ENCODE assay signal across 8 cellular contexts in genomic region chr9:114371986-114372917, GRCh38. TPM values are rescaled to one million over a fixed set of nuclear protein-coding genes. Genes with fewer than 3 reads are reported as not detected.
DNase-seq lines count a peak whose midpoint lies in the region; ATAC-seq, FAIRE-seq and TF ChIP-seq lines count a peak whose summit lies in the region.

No MANE protein-coding gene starts in this region.

- H3K27me3 ChIP-seq in WERI-Rb-1 (ENCODE audit: insufficient read depth, low read depth, severe bottlenecking), result no peaks in the 10 kb centered on the region
- H3K27me3 ChIP-seq in esophagus squamous epithelium, result no peaks in the 10 kb centered on the region

- H3K9me3 ChIP-seq in WERI-Rb-1 (ENCODE audit: severe bottlenecking) (no peaks in the 10 kb centered on the region), esophagus squamous epithelium (no peaks in the 10 kb centered on the region)

- peaks cover 91% of the 10 kb centered on the region for H3K4me1 Mint-ChIP-seq in stimulated activated effector memory CD8-positive, alpha-beta T cell treated with anti-CD3 and anti-CD28 coated beads, Interleukin-12 subunit alpha, Interleukin-12 subunit beta, amount 100 ng/mL, for 72 hours

- H3K27ac ChIP-seq in WERI-Rb-1 (peak overlapping the region; percentile 97), esophagus squamous epithelium (peak overlapping the region; percentile 50 to 83 (median 68))

- H3K27ac Mint-ChIP-seq in stimulated activated effector memory CD8-positive, alpha-beta T cell treated with anti-CD3 and anti-CD28 coated beads, Interleukin-12 subunit alpha, Interleukin-12 subunit beta, amount 100 ng/mL, for 72 hours, result peak overlapping the region; percentile 96

- FAIRE-seq in GM12892 (lab: Jason Lieb, UNC), result peak; percentile 92

- H3K4me3 ChIP-seq in WERI-Rb-1 (ENCODE audit: low read depth, low read length) (no peak overlapping the region), esophagus squamous epithelium (peak overlapping the region in 1 of 4 donors; percentile 21)

- H3K36me3 ChIP-seq in WERI-Rb-1 (peaks cover 67% of the 10 kb centered on the region), esophagus squamous epithelium (peaks cover 0 to 80% (median 15%) of the 10 kb centered on the region in 3 donors)

- peaks cover 100% of the 10 kb centered on the region for H3K36me3 Mint-ChIP-seq in stimulated activated effector memory CD8-positive, alpha-beta T cell treated with anti-CD3 and anti-CD28 coated beads, Interleukin-12 subunit alpha, Interleukin-12 subunit beta, amount 100 ng/mL, for 72 hours

- TF ChIP-seq CTCF in WERI-Rb-1 (IDR thresholded peaks at IDR 0.05; ENCODE audit: low read depth, low read length), result no peak
- TF ChIP-seq CTCF in esophagus squamous epithelium (IDR thresholded peaks at IDR 0.05), result no peak

- DNase-seq in GM12892 (ENCODE audit: insufficient read length) (no peak), WERI-Rb-1 (no peak), esophagus squamous epithelium (lab: John Stamatoyannopoulos, UW) (no peak), NCI-H510A (lab: John Stamatoyannopoulos, UW) (no peak)
- DNase-seq in stimulated activated effector memory CD8-positive, alpha-beta T cell treated with anti-CD3 and anti-CD28 coated beads, Interleukin-12 subunit alpha, Interleukin-12 subunit beta, amount 100 ng/mL, for 72 hours (ENCODE audit: low spot score in 2 of 2), result peak in 1 of 2 donors; percentile 72

- TF ChIP-seq POLR2A in GM12892 (IDR thresholded peaks at IDR 0.05; ENCODE audit: low read depth, low read length) (0 out of 2 replicates have a peak, but pooled peaks have one; percentile 20), esophagus squamous epithelium (IDR thresholded peaks at IDR 0.05) (peak in 1 of 4 donors; percentile 54)

- peak; percentile 22 for ATAC-seq in HG03432 (IDR thresholded peaks at IDR 0.05; ENCODE audit: unreplicated experiment)
- peak; percentile 59 for ATAC-seq in stimulated activated effector memory CD8-positive, alpha-beta T cell treated with anti-CD3 and anti-CD28 coated beads, Interleukin-12 subunit alpha, Interleukin-12 subunit beta, amount 100 ng/mL, for 72 hours
- no peak for ATAC-seq in GM18519 (IDR thresholded peaks at IDR 0.05; ENCODE audit: low FRiP score, unreplicated experiment)
- ATAC-seq in GM18870 (IDR thresholded peaks at IDR 0.05; ENCODE audit: unreplicated experiment), result no peak

- 21 to 37% methylated on average over 5 to 7 of the region's 14 CpGs for WGBS in esophagus squamous epithelium, 2 donors

- H3K9me3 Mint-ChIP-seq in stimulated activated effector memory CD8-positive, alpha-beta T cell treated with anti-CD3 and anti-CD28 coated beads, Interleukin-12 subunit alpha, Interleukin-12 subunit beta, amount 100 ng/mL, for 72 hours, result no peaks in the 10 kb centered on the region

- intact Hi-C loops in esophagus squamous epithelium (cut with DNase I), result no loop called here

- H3K4me3 Mint-ChIP-seq in stimulated activated effector memory CD8-positive, alpha-beta T cell treated with anti-CD3 and anti-CD28 coated beads, Interleukin-12 subunit alpha, Interleukin-12 subunit beta, amount 100 ng/mL, for 72 hours, result peak overlapping the region; percentile 71

- peaks cover 5 to 64% (median 16%) of the 10 kb centered on the region in 3 donors for H3K4me1 ChIP-seq in esophagus squamous epithelium

RNA-seq across cellular contexts. Expression of gene AKNA, which starts 15.5 kb away (rescaled TPM):
- 28.3 TPM for polyA plus RNA-seq in GM12892 (2012; ENCODE audit: missing spikeins)
- 10 to 100 TPM in 1 of 4 donors, 1 to 10 TPM in 3; 6.1 to 25.0 (median 7.6) TPM for total RNA-seq in esophagus squamous epithelium

RNA-seq across cellular contexts. Expression of gene ORM2, which starts 42.6 kb away (rescaled TPM):
- polyA plus RNA-seq in GM12892 (2012; ENCODE audit: missing spikeins), result not detected
- total RNA-seq in esophagus squamous epithelium, result not detected

RNA-seq across cellular contexts. Expression of gene ORM1, which starts 49.4 kb away (rescaled TPM):
- polyA plus RNA-seq in GM12892 (2012; ENCODE audit: missing spikeins), result not detected
- total RNA-seq in esophagus squamous epithelium, result under 1 TPM in 1 of 4 donors, not detected in 3; 0.41 TPM

Comparison
In these comparisons a context has a peak if more than half of its experiments do, and no peak if none do; other contexts are left out.
1. ATAC-seq: peak in HG03432 (single experiment) and stimulated activated effector memory CD8-positive, alpha-beta T cell treated with anti-CD3 and anti-CD28 coated beads, Interleukin-12 subunit alpha, Interleukin-12 subunit beta, amount 100 ng/mL, for 72 hours (single experiment); none in GM18519 (single experiment) and GM18870 (single experiment).